Comparison of ENCODE assay signal across 12 cellular contexts in genomic region chr1:7538033-7538432, GRCh38.
DNase-seq lines count a peak whose midpoint lies in the region; ATAC-seq and TF ChIP-seq lines count a peak whose summit lies in the region.
"Had no signal": no experiment of that assay in that cellular context is flagged by ENCODE, and none has a peak within 500 bp of the region (broad histone marks: within the 10 kb centered on the region; RNA-seq: fewer than 3 reads in every experiment).

No MANE protein-coding gene starts in this region.

- in situ Hi-C loops in astrocyte of the spinal cord (cut with HindIII; ENCODE audit: low sequenced_read_pairs) = no loop called here

- no peak for ATAC-seq in GM19452 (IDR thresholded peaks at IDR 0.05; ENCODE audit: unreplicated experiment)
- ATAC-seq: psoas muscle had no signal

- DNase-seq in DMS79 (lab: John Stamatoyannopoulos, UW) = peak; percentile 40
- peak; percentile 67 for DNase-seq in HT1080 (ENCODE audit: low read depth)
- peak; percentile 62 for DNase-seq in astrocyte of the spinal cord (ENCODE audit: low read depth, low spot score)
- DNase-seq in left kidney (ENCODE audit: low read depth, low spot score) = peak; percentile 51
- no peak for DNase-seq in ureter (ENCODE audit: low spot score)
- DNase-seq in SKM-1 (lab: John Stamatoyannopoulos, UW; ENCODE audit: unreplicated experiment) = no peak
- DNase-seq in inferior parietal cortex (ENCODE audit: extremely low spot score) = no peak
- DNase-seq: activated T-cell treated with anti-CD3 and anti-CD28 coated beads for 4 hours, anterior cingulate cortex, substantia nigra had no signal

- no peak for TF ChIP-seq CTCF in astrocyte of the spinal cord (IDR thresholded peaks at IDR 0.05; ENCODE audit: low read depth, low read length)

- H3K4me3 ChIP-seq in astrocyte of the spinal cord (ENCODE audit: low read depth, low read length) = no peak overlapping the region
- H3K4me3 ChIP-seq: psoas muscle had no signal

Comparison
In these comparisons a context has a peak if more than half of its experiments do, and no peak if none do; other contexts are left out.
1. DNase-seq: peak in DMS79 (single experiment), HT1080 (single experiment), astrocyte of the spinal cord (single experiment) and left kidney (single experiment); none in ureter (single experiment), SKM-1 (single experiment) and inferior parietal cortex (single experiment).